ENCODE assay signal across 1 cellular context in the genomic region with DNA sequence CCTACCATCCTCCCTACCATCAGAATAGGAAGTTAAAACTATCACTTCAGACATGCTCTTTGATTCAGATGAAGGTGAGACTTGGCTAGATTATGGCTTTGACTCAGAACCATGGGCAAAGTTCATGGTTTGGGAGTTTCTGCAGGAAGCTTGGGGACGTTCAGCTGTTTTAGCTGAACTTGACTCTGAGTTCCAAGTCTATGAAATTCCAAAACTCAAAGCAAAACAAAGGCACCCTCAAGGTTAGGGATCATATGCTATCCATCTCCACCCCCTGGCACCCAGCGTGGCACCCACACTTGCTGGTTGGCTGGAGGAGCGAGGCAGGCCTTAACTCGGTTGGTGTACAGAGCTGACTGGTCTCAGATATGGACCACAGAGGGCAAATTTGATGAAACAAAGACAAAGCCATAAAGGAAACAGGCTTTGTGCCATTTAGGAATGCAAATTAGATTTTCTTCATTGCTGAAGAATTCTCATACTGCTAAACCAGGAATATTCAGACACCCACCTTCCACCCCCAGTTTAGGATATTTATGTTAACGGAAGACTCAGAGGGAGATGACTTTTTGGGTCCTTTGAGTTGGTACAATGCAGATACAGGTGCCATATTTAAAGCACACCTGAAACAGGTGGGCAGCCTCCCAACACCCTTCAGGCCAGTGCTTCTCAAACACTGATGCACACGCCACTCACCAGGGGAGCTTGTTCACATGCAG.
TF ChIP-seq lines count a peak whose summit lies in the region.

No MANE protein-coding gene starts in this region.

TF ChIP-seq in HepG2, 621 proteins besides CTCF, POLR2A, EP300 and RAD21 (continued from another document and continues in another):
- TF ChIP-seq, protein P1, sequence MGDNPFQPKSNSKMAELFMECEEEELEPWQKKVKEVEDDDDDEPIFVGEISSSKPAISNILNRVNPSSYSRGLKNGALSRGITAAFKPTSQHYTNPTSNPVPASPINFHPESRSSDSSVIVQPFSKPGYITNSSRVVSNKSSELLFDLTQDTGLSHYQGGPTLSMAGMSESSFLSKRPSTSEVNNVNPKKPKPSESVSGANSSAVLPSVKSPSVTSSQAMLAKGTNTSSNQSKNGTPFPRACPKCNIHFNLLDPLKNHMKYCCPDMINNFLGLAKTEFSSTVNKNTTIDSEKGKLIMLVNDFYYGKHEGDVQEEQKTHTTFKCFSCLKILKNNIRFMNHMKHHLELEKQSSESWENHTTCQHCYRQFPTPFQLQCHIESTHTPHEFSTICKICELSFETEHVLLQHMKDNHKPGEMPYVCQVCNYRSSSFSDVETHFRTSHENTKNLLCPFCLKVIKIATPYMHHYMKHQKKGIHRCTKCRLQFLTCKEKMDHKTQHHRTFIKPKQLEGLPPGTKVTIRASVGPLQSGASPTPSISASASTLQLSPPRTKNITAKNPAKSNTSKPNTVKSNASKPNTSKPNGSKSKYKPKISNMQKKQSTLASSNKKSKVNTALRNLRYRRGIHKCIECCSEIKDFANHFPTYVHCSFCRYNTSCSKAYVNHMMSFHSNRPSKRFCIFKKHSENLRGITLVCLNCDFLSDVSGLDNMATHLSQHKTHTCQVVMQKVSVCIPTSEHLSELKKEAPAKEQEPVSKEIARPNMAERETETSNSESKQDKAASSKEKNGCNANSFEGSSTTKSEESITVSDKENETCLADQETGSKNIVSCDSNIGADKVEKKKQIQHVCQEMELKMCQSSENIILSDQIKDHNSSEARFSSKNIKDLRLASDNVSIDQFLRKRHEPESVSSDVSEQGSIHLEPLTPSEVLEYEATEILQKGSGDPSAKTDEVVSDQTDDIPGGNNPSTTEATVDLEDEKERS (CRISPR knock-in tag; IDR thresholded peaks at IDR 0.05) = no peak
- no peak for TF ChIP-seq GATAD1 (CRISPR knock-in tag; IDR thresholded peaks at IDR 0.05)
- TF ChIP-seq, protein P2, sequence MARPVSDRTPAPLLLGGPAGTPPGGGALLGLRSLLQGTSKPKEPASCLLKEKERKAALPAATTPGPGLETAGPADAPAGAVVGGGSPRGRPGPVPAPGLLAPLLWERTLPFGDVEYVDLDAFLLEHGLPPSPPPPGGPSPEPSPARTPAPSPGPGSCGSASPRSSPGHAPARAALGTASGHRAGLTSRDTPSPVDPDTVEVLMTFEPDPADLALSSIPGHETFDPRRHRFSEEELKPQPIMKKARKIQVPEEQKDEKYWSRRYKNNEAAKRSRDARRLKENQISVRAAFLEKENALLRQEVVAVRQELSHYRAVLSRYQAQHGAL (CRISPR knock-in tag; IDR thresholded peaks at IDR 0.05; ENCODE audit: not compliant biosample characterization) = no peak
- TF ChIP-seq, protein P3, sequence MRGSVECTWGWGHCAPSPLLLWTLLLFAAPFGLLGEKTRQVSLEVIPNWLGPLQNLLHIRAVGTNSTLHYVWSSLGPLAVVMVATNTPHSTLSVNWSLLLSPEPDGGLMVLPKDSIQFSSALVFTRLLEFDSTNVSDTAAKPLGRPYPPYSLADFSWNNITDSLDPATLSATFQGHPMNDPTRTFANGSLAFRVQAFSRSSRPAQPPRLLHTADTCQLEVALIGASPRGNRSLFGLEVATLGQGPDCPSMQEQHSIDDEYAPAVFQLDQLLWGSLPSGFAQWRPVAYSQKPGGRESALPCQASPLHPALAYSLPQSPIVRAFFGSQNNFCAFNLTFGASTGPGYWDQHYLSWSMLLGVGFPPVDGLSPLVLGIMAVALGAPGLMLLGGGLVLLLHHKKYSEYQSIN (CRISPR knock-in tag; IDR thresholded peaks at IDR 0.05; ENCODE audit: borderline replicate concordance) = no peak
- TF ChIP-seq MTA3 (CRISPR knock-in tag; IDR thresholded peaks at IDR 0.05) = no peak
- no peak; the same call in 1 of the 2 replicates for TF ChIP-seq FOXC1 (CRISPR knock-in tag; IDR thresholded peaks at IDR 0.05; ENCODE audit: borderline replicate concordance)
- TF ChIP-seq SUZ12 (IDR thresholded peaks at IDR 0.05; ENCODE audit: low read depth, low read length) = no peak
- no peak for TF ChIP-seq ZNF3 (CRISPR knock-in tag; IDR thresholded peaks at IDR 0.05)
- TF ChIP-seq, protein P4, sequence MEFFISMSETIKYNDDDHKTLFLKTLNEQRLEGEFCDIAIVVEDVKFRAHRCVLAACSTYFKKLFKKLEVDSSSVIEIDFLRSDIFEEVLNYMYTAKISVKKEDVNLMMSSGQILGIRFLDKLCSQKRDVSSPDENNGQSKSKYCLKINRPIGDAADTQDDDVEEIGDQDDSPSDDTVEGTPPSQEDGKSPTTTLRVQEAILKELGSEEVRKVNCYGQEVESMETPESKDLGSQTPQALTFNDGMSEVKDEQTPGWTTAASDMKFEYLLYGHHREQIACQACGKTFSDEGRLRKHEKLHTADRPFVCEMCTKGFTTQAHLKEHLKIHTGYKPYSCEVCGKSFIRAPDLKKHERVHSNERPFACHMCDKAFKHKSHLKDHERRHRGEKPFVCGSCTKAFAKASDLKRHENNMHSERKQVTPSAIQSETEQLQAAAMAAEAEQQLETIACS (CRISPR knock-in tag; IDR thresholded peaks at IDR 0.05) = 0 out of 2 replicates have a peak, but pooled peaks have one; percentile 0
- no peak for TF ChIP-seq NR3C1 (CRISPR knock-in tag; IDR thresholded peaks at IDR 0.05)
- TF ChIP-seq POLR2AphosphoS2 (IDR thresholded peaks at IDR 0.05; ENCODE audit: low read depth, low read length) = no peak
- TF ChIP-seq MATR3 (CRISPR knock-in tag; IDR thresholded peaks at IDR 0.05) = no peak
- TF ChIP-seq, protein P5, sequence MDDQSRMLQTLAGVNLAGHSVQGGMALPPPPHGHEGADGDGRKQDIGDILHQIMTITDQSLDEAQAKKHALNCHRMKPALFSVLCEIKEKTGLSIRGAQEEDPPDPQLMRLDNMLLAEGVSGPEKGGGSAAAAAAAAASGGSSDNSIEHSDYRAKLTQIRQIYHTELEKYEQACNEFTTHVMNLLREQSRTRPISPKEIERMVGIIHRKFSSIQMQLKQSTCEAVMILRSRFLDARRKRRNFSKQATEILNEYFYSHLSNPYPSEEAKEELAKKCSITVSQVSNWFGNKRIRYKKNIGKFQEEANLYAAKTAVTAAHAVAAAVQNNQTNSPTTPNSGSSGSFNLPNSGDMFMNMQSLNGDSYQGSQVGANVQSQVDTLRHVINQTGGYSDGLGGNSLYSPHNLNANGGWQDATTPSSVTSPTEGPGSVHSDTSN (CRISPR knock-in tag; IDR thresholded peaks at IDR 0.05; ENCODE audit: borderline replicate concordance) = no peak
- no peak for TF ChIP-seq ATAD3A (CRISPR knock-in tag; IDR thresholded peaks at IDR 0.05)
- TF ChIP-seq CCAR2 (optimal IDR thresholded peaks at IDR 0.05; ENCODE audit: low read depth, low read length) = no peak
- TF ChIP-seq, protein P6, sequence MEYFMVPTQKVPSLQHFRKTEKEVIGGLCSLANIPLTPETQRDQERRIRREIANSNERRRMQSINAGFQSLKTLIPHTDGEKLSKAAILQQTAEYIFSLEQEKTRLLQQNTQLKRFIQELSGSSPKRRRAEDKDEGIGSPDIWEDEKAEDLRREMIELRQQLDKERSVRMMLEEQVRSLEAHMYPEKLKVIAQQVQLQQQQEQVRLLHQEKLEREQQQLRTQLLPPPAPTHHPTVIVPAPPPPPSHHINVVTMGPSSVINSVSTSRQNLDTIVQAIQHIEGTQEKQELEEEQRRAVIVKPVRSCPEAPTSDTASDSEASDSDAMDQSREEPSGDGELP (IDR thresholded peaks at IDR 0.05; ENCODE audit: borderline replicate concordance, low read depth) = peak; percentile 88
- no peak for TF ChIP-seq PTBP1 (IDR thresholded peaks at IDR 0.05; ENCODE audit: low read depth, low read length, poor library complexity, severe bottlenecking)
- no peak for TF ChIP-seq SP2 (CRISPR knock-in tag; IDR thresholded peaks at IDR 0.05)
- TF ChIP-seq, protein P7, sequence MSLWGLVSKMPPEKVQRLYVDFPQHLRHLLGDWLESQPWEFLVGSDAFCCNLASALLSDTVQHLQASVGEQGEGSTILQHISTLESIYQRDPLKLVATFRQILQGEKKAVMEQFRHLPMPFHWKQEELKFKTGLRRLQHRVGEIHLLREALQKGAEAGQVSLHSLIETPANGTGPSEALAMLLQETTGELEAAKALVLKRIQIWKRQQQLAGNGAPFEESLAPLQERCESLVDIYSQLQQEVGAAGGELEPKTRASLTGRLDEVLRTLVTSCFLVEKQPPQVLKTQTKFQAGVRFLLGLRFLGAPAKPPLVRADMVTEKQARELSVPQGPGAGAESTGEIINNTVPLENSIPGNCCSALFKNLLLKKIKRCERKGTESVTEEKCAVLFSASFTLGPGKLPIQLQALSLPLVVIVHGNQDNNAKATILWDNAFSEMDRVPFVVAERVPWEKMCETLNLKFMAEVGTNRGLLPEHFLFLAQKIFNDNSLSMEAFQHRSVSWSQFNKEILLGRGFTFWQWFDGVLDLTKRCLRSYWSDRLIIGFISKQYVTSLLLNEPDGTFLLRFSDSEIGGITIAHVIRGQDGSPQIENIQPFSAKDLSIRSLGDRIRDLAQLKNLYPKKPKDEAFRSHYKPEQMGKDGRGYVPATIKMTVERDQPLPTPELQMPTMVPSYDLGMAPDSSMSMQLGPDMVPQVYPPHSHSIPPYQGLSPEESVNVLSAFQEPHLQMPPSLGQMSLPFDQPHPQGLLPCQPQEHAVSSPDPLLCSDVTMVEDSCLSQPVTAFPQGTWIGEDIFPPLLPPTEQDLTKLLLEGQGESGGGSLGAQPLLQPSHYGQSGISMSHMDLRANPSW (CRISPR knock-in tag; IDR thresholded peaks at IDR 0.05; ENCODE audit: borderline replicate concordance) = no peak
- TF ChIP-seq, protein P8, sequence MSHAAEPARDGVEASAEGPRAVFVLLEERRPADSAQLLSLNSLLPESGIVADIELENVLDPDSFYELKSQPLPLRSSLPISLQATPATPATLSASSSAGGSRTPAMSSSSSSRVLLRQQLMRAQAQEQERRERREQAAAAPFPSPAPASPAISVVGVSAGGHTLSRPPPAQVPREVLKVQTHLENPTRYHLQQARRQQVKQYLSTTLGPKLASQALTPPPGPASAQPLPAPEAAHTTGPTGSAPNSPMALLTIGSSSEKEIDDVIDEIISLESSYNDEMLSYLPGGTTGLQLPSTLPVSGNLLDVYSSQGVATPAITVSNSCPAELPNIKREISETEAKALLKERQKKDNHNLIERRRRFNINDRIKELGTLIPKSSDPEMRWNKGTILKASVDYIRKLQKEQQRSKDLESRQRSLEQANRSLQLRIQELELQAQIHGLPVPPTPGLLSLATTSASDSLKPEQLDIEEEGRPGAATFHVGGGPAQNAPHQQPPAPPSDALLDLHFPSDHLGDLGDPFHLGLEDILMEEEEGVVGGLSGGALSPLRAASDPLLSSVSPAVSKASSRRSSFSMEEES (CRISPR knock-in tag; IDR thresholded peaks at IDR 0.05) = no peak
- TF ChIP-seq LCORL (IDR thresholded peaks at IDR 0.05) = no peak
- no peak for TF ChIP-seq LCORL (CRISPR knock-in tag; IDR thresholded peaks at IDR 0.05)
- TF ChIP-seq, protein P9, sequence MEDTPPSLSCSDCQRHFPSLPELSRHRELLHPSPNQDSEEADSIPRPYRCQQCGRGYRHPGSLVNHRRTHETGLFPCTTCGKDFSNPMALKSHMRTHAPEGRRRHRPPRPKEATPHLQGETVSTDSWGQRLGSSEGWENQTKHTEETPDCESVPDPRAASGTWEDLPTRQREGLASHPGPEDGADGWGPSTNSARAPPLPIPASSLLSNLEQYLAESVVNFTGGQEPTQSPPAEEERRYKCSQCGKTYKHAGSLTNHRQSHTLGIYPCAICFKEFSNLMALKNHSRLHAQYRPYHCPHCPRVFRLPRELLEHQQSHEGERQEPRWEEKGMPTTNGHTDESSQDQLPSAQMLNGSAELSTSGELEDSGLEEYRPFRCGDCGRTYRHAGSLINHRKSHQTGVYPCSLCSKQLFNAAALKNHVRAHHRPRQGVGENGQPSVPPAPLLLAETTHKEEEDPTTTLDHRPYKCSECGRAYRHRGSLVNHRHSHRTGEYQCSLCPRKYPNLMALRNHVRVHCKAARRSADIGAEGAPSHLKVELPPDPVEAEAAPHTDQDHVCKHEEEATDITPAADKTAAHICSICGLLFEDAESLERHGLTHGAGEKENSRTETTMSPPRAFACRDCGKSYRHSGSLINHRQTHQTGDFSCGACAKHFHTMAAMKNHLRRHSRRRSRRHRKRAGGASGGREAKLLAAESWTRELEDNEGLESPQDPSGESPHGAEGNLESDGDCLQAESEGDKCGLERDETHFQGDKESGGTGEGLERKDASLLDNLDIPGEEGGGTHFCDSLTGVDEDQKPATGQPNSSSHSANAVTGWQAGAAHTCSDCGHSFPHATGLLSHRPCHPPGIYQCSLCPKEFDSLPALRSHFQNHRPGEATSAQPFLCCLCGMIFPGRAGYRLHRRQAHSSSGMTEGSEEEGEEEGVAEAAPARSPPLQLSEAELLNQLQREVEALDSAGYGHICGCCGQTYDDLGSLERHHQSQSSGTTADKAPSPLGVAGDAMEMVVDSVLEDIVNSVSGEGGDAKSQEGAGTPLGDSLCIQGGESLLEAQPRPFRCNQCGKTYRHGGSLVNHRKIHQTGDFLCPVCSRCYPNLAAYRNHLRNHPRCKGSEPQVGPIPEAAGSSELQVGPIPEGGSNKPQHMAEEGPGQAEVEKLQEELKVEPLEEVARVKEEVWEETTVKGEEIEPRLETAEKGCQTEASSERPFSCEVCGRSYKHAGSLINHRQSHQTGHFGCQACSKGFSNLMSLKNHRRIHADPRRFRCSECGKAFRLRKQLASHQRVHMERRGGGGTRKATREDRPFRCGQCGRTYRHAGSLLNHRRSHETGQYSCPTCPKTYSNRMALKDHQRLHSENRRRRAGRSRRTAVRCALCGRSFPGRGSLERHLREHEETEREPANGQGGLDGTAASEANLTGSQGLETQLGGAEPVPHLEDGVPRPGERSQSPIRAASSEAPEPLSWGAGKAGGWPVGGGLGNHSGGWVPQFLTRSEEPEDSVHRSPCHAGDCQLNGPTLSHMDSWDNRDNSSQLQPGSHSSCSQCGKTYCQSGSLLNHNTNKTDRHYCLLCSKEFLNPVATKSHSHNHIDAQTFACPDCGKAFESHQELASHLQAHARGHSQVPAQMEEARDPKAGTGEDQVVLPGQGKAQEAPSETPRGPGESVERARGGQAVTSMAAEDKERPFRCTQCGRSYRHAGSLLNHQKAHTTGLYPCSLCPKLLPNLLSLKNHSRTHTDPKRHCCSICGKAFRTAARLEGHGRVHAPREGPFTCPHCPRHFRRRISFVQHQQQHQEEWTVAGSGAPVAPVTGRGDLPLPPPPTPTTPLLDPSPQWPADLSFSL (CRISPR knock-in tag; IDR thresholded peaks at IDR 0.05) = no peak
- TF ChIP-seq, protein P10, sequence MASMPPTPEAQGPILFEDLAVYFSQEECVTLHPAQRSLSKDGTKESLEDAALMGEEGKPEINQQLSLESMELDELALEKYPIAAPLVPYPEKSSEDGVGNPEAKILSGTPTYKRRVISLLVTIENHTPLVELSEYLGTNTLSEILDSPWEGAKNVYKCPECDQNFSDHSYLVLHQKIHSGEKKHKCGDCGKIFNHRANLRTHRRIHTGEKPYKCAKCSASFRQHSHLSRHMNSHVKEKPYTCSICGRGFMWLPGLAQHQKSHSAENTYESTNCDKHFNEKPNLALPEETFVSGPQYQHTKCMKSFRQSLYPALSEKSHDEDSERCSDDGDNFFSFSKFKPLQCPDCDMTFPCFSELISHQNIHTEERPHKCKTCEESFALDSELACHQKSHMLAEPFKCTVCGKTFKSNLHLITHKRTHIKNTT (CRISPR knock-in tag; IDR thresholded peaks at IDR 0.05) = no peak
- TF ChIP-seq, protein P11, sequence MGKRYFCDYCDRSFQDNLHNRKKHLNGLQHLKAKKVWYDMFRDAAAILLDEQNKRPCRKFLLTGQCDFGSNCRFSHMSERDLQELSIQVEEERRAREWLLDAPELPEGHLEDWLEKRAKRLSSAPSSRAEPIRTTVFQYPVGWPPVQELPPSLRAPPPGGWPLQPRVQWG (CRISPR knock-in tag; IDR thresholded peaks at IDR 0.05; ENCODE audit: borderline replicate concordance, low read depth) = no peak
